ENCODE assay signal across 19 cellular contexts in genomic region chr6:106081715-106082114, GRCh38.
"Had no signal": no experiment of that assay in that cellular context is flagged by ENCODE, and none has a peak within 500 bp of the region (broad histone marks: within the 10 kb centered on the region; RNA-seq: fewer than 3 reads in every experiment).

No MANE protein-coding gene starts in this region.

- ATAC-seq: effector memory CD8-positive, alpha-beta T cell; lower lobe of right lung; natural killer cell treated with Interleukin-12 subunit alpha and Interleukin-12 subunit beta and Interleukin-15 and Interleukin-18, amount 100 ng/mL, for 72 hours; pancreas; sciatic nerve; upper lobe of right lung had no signal

- H3K27ac ChIP-seq: cardiac muscle cell, lower lobe of right lung, neutrophil, pancreas, upper lobe of right lung had no signal

- H3K9me3 Mint-ChIP-seq: activated CD4-positive, alpha-beta memory T cell treated with anti-CD3 and anti-CD28 coated beads for 36 hours; effector memory CD8-positive, alpha-beta T cell; mesothelial cell of epicardium; natural killer cell treated with Interleukin-12 subunit alpha and Interleukin-12 subunit beta and Interleukin-15 and Interleukin-18, amount 100 ng/mL, for 72 hours had no signal

- H3K4me3 ChIP-seq: cardiac muscle cell, lower lobe of right lung, pancreas, upper lobe of right lung had no signal

- H3K36me3 ChIP-seq: cardiac muscle cell, lower lobe of right lung, neutrophil, pancreas, upper lobe of right lung had no signal

- H3K27me3 ChIP-seq: neutrophil, pancreas, upper lobe of right lung had no signal

- H3K9me3 ChIP-seq: lower lobe of right lung, neutrophil, pancreas, upper lobe of right lung had no signal

- H3K36me3 Mint-ChIP-seq: activated CD4-positive, alpha-beta memory T cell treated with anti-CD3 and anti-CD28 coated beads for 36 hours; activated naive CD8-positive, alpha-beta T cell; mesothelial cell of epicardium; natural killer cell treated with Interleukin-12 subunit alpha and Interleukin-12 subunit beta and Interleukin-15 and Interleukin-18, amount 100 ng/mL, for 72 hours had no signal

- DNase-seq: activated CD4-positive, alpha-beta memory T cell treated with anti-CD3 and anti-CD28 coated beads for 36 hours; activated T-cell treated with anti-CD3 and anti-CD28 coated beads for 4 hours; amniotic stem cell; effector memory CD8-positive, alpha-beta T cell; foreskin fibroblast; glutamatergic neuron; hypothalamus; islet precursor cell; lower lobe of right lung; pancreas; stimulated activated CD4-positive, alpha-beta T cell treated with anti-CD3 and anti-CD28 coated beads, Interleukin-4, amount 100 ng/mL, for 4 hours; stimulated activated naive CD4-positive, alpha-beta T cell; upper lobe of right lung had no signal

- H3K4me3 Mint-ChIP-seq: activated CD4-positive, alpha-beta memory T cell treated with anti-CD3 and anti-CD28 coated beads for 36 hours; activated naive CD8-positive, alpha-beta T cell; effector memory CD8-positive, alpha-beta T cell; mesothelial cell of epicardium; natural killer cell treated with Interleukin-12 subunit alpha and Interleukin-12 subunit beta and Interleukin-15 and Interleukin-18, amount 100 ng/mL, for 72 hours had no signal

- H3K27ac Mint-ChIP-seq: activated CD4-positive, alpha-beta memory T cell treated with anti-CD3 and anti-CD28 coated beads for 36 hours; activated naive CD8-positive, alpha-beta T cell; mesothelial cell of epicardium had no signal

- H3K27me3 Mint-ChIP-seq: activated CD4-positive, alpha-beta memory T cell treated with anti-CD3 and anti-CD28 coated beads for 36 hours; effector memory CD8-positive, alpha-beta T cell; natural killer cell treated with Interleukin-12 subunit alpha and Interleukin-12 subunit beta and Interleukin-15 and Interleukin-18, amount 100 ng/mL, for 72 hours had no signal

- FAIRE-seq: pancreas had no signal
